In genomic region chr11:60389279-60389910, GRCh38 we compare ENCODE assay signal across 11 cellular contexts. TPM values are rescaled to one million over a fixed set of nuclear protein-coding genes. Genes with fewer than 3 reads are reported as not detected.
DNase-seq lines count a peak whose midpoint lies in the region; ATAC-seq and TF ChIP-seq lines count a peak whose summit lies in the region.
"Had no signal": no experiment of that assay in that cellular context is flagged by ENCODE, and none has a peak within 500 bp of the region (broad histone marks: within the 10 kb centered on the region; RNA-seq: fewer than 3 reads in every experiment).

No MANE protein-coding gene starts in this region.

- H3K36me3 Mint-ChIP-seq in activated CD8-positive, alpha-beta T cell treated with anti-CD3 and anti-CD28 coated beads for 36 hours (ENCODE audit: low read depth) = no peaks in the 10 kb centered on the region

- no peak overlapping the region for H3K4me3 ChIP-seq in Loucy (ENCODE audit: low read length, poor library complexity, severe bottlenecking)
- H3K4me3 ChIP-seq in muscle layer of duodenum (ENCODE audit: low read depth in 1 of 2, low read length in 2 of 2) = no peak overlapping the region
- H3K4me3 ChIP-seq in stomach = no peak overlapping the region

- no peaks in the 10 kb centered on the region for H4K20me1 ChIP-seq in Loucy (ENCODE audit: insufficient read depth, low read length, poor library complexity, severe bottlenecking)

- H3K9me3 ChIP-seq in Loucy (ENCODE audit: insufficient read depth, low read depth, low read length) = no peaks in the 10 kb centered on the region
- H3K9me3 ChIP-seq in muscle layer of duodenum (ENCODE audit: control insufficient read depth in 1 of 2, low read length in 2 of 2) = no peaks in the 10 kb centered on the region
- H3K9me3 ChIP-seq in stomach = no peaks in the 10 kb centered on the region

- H3K27me3 Mint-ChIP-seq in activated CD8-positive, alpha-beta T cell treated with anti-CD3 and anti-CD28 coated beads for 36 hours = peaks cover 2% of the 10 kb centered on the region

- no peak for TF ChIP-seq EP300 in stomach (IDR thresholded peaks at IDR 0.05)

- H3K27ac Mint-ChIP-seq in activated CD8-positive, alpha-beta T cell treated with anti-CD3 and anti-CD28 coated beads for 36 hours = no peak overlapping the region

- H3F3A ChIP-seq in Loucy (ENCODE audit: low read depth) = no peaks in the 10 kb centered on the region

- H3K4me3 Mint-ChIP-seq in activated CD8-positive, alpha-beta T cell treated with anti-CD3 and anti-CD28 coated beads for 36 hours = no peak overlapping the region

- no peaks in the 10 kb centered on the region for H3K36me3 ChIP-seq in Loucy (ENCODE audit: insufficient read depth, low read length)
- H3K36me3 ChIP-seq in muscle layer of duodenum (ENCODE audit: control insufficient read depth in 1 of 2, insufficient read depth in 2 of 2, low read length in 2 of 2) = no peaks in the 10 kb centered on the region
- H3K36me3 ChIP-seq in stomach = no peaks in the 10 kb centered on the region

- H3K27ac ChIP-seq in muscle layer of duodenum (ENCODE audit: low read length) = peak overlapping the region; percentile 27
- peak overlapping the region in 1 of 5 donors; percentile 24 for H3K27ac ChIP-seq in stomach
- H3K27ac ChIP-seq: parathyroid adenoma had no signal

- H2AFZ ChIP-seq in Loucy (ENCODE audit: low read length) = no peak overlapping the region
- H2AFZ ChIP-seq: parathyroid adenoma had no signal

- H3K9me3 Mint-ChIP-seq in activated CD8-positive, alpha-beta T cell treated with anti-CD3 and anti-CD28 coated beads for 36 hours = no peaks in the 10 kb centered on the region

- H3K4me1 Mint-ChIP-seq in activated CD8-positive, alpha-beta T cell treated with anti-CD3 and anti-CD28 coated beads for 36 hours (ENCODE audit: low read depth) = no peaks in the 10 kb centered on the region

- intact Hi-C loops in stomach (cut with DNase I; ENCODE audit: low total_unique reads) = no loop called here
- intact Hi-C loops in activated CD8-positive, alpha-beta T cell treated with anti-CD3 and anti-CD28 coated beads for 36 hours (cut with micrococcal nuclease) = no loop called here

- CTCF ChIA-PET in activated CD8-positive, alpha-beta T cell treated with anti-CD3 and anti-CD28 coated beads for 36 hours (lab: Charles Lee) = interaction anchor here (1.5 kb wide), 1 partner anchor 24 kb away, joined by 3 read pairs; no protein-coding TSS in a partner anchor

- TF ChIP-seq POLR2A in stomach (IDR thresholded peaks at IDR 0.05) = no peak

- no peak for TF ChIP-seq CTCF in Loucy (conservative IDR thresholded peaks at IDR 0.05; ENCODE audit: low read length)
- no peak for TF ChIP-seq CTCF in stomach (IDR thresholded peaks at IDR 0.05)
- TF ChIP-seq CTCF in activated CD8-positive, alpha-beta T cell treated with anti-CD3 and anti-CD28 coated beads for 36 hours (IDR thresholded peaks at IDR 0.05) = no peak

- WGBS in stomach, 5 donors = 41 to 64% (median 54%) methylated on average over 5 of the region's 5 CpGs

- H3K4me2 ChIP-seq in Loucy (ENCODE audit: low read depth, low read length, poor library complexity, severe bottlenecking) = peak overlapping the region; percentile 7

- H3K9ac ChIP-seq in Loucy (ENCODE audit: low read depth, low read length, poor library complexity, severe bottlenecking) = no peak overlapping the region
- H3K9ac ChIP-seq: parathyroid adenoma had no signal

- DNase-seq in stomach = no peak
- DNase-seq in dermis blood vessel endothelial cell = no peak
- no peak for DNase-seq in ureter (ENCODE audit: low spot score)
- DNase-seq in activated CD8-positive, alpha-beta T cell treated with anti-CD3 and anti-CD28 coated beads for 36 hours = no peak
- DNase-seq: activated effector memory CD4-positive, alpha-beta T cell treated with Interleukin-2 at 50 U/mL for 16 hours had no signal

- H3K79me2 ChIP-seq in Loucy (ENCODE audit: insufficient read depth, low read length) = no peaks in the 10 kb centered on the region
- H3K79me2 ChIP-seq: parathyroid adenoma had no signal

- peaks cover 17% of the 10 kb centered on the region for H3K4me1 ChIP-seq in Loucy (ENCODE audit: insufficient read depth, low read length, poor library complexity, severe bottlenecking)
- H3K4me1 ChIP-seq in muscle layer of duodenum (ENCODE audit: control insufficient read depth in 1 of 2, insufficient read depth in 2 of 2, low read length in 2 of 2) = no peaks in the 10 kb centered on the region
- no peaks in the 10 kb centered on the region for H3K4me1 ChIP-seq in stomach
- H3K4me1 ChIP-seq: parathyroid adenoma had no signal

- POLR2A ChIA-PET in activated CD8-positive, alpha-beta T cell treated with anti-CD3 and anti-CD28 coated beads for 36 hours (lab: Charles Lee) = no interaction called here

- peak; percentile 92 for ATAC-seq in GM18909 (IDR thresholded peaks at IDR 0.05; ENCODE audit: poor library complexity, unreplicated experiment)
- ATAC-seq in HG02759 (IDR thresholded peaks at IDR 0.05; ENCODE audit: unreplicated experiment) = peak; percentile 98
- no peak for ATAC-seq in activated CD8-positive, alpha-beta T cell treated with anti-CD3 and anti-CD28 coated beads for 36 hours

- no peaks in the 10 kb centered on the region for H3K9me2 ChIP-seq in Loucy (replicated peaks; ENCODE audit: low read depth, low read length)

- H3K27me3 ChIP-seq in Loucy (ENCODE audit: insufficient read depth, low read length, poor library complexity, severe bottlenecking) (no peaks in the 10 kb centered on the region), muscle layer of duodenum (ENCODE audit: low read depth, low read length) (no peaks in the 10 kb centered on the region), stomach (no peaks in the 10 kb centered on the region)

RNA-seq across cellular contexts. Expression of gene MS4A14, which starts 6.9 kb away (rescaled TPM):
- total RNA-seq in stomach (1 to 10 TPM in 2 of 5 donors, under 1 TPM in 1, not detected in 2; under 0.01 to 4.1 (median 4.1) TPM), dermis blood vessel endothelial cell (not detected in 2 replicates), ureter (1.5 TPM)
- under 1 TPM in 2 of 3 donors, not detected in 1; 0.12 to 0.18 TPM for polyA plus RNA-seq in stomach
- not detected for total RNA-seq in activated CD8-positive, alpha-beta T cell treated with anti-CD3 and anti-CD28 coated beads for 36 hours
- total RNA-seq: temporal lobe had no signal

RNA-seq across cellular contexts. Expression of gene MS4A7, which starts 11.1 kb away (rescaled TPM):
- total RNA-seq in stomach (10 to 100 TPM in 3 of 5 donors, under 1 TPM in 1, not detected in 1; 0.58 to 43.3 (median 20.1) TPM), dermis blood vessel endothelial cell (not detected in 2 replicates), ureter (33.2 TPM)
- 10 to 100 TPM in 2 of 3 donors, 1 to 10 TPM in 1; 1.7 to 13.3 (median 10.9) TPM for polyA plus RNA-seq in stomach
- not detected for total RNA-seq in activated CD8-positive, alpha-beta T cell treated with anti-CD3 and anti-CD28 coated beads for 36 hours

RNA-seq across cellular contexts. Expression of gene MS4A5, which starts 40.0 kb away (rescaled TPM):
- total RNA-seq in stomach (not detected), dermis blood vessel endothelial cell (not detected in 2 replicates), ureter (not detected)
- not detected for polyA plus RNA-seq in stomach
- not detected for total RNA-seq in activated CD8-positive, alpha-beta T cell treated with anti-CD3 and anti-CD28 coated beads for 36 hours
- total RNA-seq: temporal lobe had no signal
